Comparison of ENCODE assay signal across 19 cellular contexts in the genomic region with DNA sequence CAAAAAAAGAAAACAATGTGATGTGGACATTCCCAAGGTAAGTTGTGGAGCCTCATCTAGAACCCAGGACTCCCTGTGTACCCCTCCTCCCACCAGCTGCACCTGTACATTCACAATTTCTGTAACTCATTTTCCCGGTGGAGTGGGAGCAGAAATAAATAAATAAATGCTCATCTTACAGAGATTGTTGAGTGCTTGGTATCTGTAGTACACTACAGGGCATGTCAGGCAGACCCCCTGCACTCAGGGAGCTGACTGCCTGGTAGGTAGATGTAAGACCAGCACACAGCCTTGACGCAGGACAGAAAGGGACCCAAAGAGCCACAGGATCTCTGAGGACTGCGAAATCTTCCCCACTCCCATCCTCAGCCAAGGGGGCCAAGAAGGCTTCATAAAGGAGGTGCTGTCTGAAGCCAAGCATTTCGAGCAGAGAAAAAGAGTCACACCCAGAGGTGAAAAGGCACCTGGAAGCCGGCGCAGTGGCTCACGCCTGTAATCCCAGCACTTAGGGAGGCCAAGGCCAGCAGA. TPM values are rescaled to one million over a fixed set of nuclear protein-coding genes. Genes with fewer than 3 reads are reported as not detected.
A peak's percentile ranks its signal among the peaks of the same experiment; 100 is the strongest.
DNase-seq lines count a peak whose midpoint lies in the region; ATAC-seq and TF ChIP-seq lines count a peak whose summit lies in the region.
"Had no signal": no experiment of that assay in that cellular context is flagged by ENCODE, and none has a peak within 500 bp of the region (broad histone marks: within the 10 kb centered on the region; RNA-seq: fewer than 3 reads in every experiment).

No MANE protein-coding gene starts in this region.

- TF ChIP-seq CTCF in left ventricle myocardium inferior (IDR thresholded peaks at IDR 0.05; ENCODE audit: borderline replicate concordance): no peak
- TF ChIP-seq CTCF in VCaP (conservative IDR thresholded peaks at IDR 0.05): no peak
- TF ChIP-seq CTCF in uterus (IDR thresholded peaks at IDR 0.05): no peak
- TF ChIP-seq CTCF in PC-3 (conservative IDR thresholded peaks at IDR 0.05; ENCODE audit: low read depth, low read length): no peak

- intact Hi-C loops in left ventricle myocardium inferior (cut with micrococcal nuclease): no loop called here
- intact Hi-C loops in Right ventricle myocardium inferior (cut with DNase I): no loop called here
- intact Hi-C loops in uterus (cut with DNase I; ENCODE audit: low total_unique reads): no loop called here
- intact Hi-C loops in PC-3 (cut with micrococcal nuclease): no loop called here

- H3K9me2 ChIP-seq in PC-3 (replicated peaks; ENCODE audit: low read length): no peaks in the 10 kb centered on the region

- peaks cover 14% of the 10 kb centered on the region for H3K79me2 ChIP-seq in PC-3 (ENCODE audit: low read length)

- BruUV-seq in PC-3 (replicated peaks; lab: Mats Ljungman, UMichigan): no TSS peak

- no peak overlapping the region for H3K9ac ChIP-seq in PC-3 (ENCODE audit: low read length)
- H3K9ac ChIP-seq: BLaER1 treated with 17β-estradiol and CSF1 and Interleukin-3, amounts not matched to agents 10 nM and 100 nM had no signal

- H3K27me3 Mint-ChIP-seq in activated T-helper 17 cell treated with anti-CD3 and anti-CD28 coated beads, Interleukin-2, amount 50 U/mL, for 72 hours: no peaks in the 10 kb centered on the region
- H3K27me3 Mint-ChIP-seq: activated CD4-positive, alpha-beta T cell treated with anti-CD3 and anti-CD28 coated beads for 36 hours; stimulated activated naive CD8-positive, alpha-beta T cell treated with anti-CD3 and anti-CD28 coated beads, Interleukin-15, Interleukin-2, amounts not matched to agents 100 ng/mL and 50 ng/mL, for 24 hours had no signal

- POLR2A ChIA-PET in PC-3 (lab: Charles Lee; ENCODE audit: unreplicated experiment): no interaction called here

- H3K4me1 ChIP-seq in left ventricle myocardium inferior (peaks cover 56% of the 10 kb centered on the region), uterus (peaks cover 0 to 10% of the 10 kb centered on the region in 2 donors), PC-3 (ENCODE audit: insufficient read depth, low read length) (0 out of 2 replicates have a peak, but pooled peaks cover 3% of the 10 kb centered on the region)

- no peak overlapping the region for H3K4me3 ChIP-seq in left ventricle myocardium inferior
- H3K4me3 ChIP-seq in uterus: no peak overlapping the region
- H3K4me3 ChIP-seq in PC-3 (ENCODE audit: low read length): no peak overlapping the region
- H3K4me3 ChIP-seq: BLaER1 treated with 17β-estradiol and CSF1 and Interleukin-3, amounts not matched to agents 10 nM and 100 nM; heart right ventricle; PC-9; skin epidermis had no signal

- TF ChIP-seq POLR2A in uterus (IDR thresholded peaks at IDR 0.05) (no peak), GM18505 (IDR thresholded peaks at IDR 0.05; ENCODE audit: borderline replicate concordance, extremely low read depth, insufficient read depth, insufficient read length) (no peak)

- no peak for DNase-seq in left ventricle myocardium inferior
- DNase-seq in Right ventricle myocardium inferior (ENCODE audit: missing footprints): no peak
- DNase-seq in islet precursor cell: peak; percentile 61
- no peak for DNase-seq in uterus
- DNase-seq in PC-3: no peak

- no peak overlapping the region for H3K4me2 ChIP-seq in PC-3 (ENCODE audit: low read length)
- H3K4me2 ChIP-seq: PC-9 had no signal

- no peaks in the 10 kb centered on the region for H3K9me3 Mint-ChIP-seq in activated T-helper 17 cell treated with anti-CD3 and anti-CD28 coated beads, Interleukin-2, amount 50 U/mL, for 72 hours
- H3K9me3 Mint-ChIP-seq: nephron; stimulated activated naive CD8-positive, alpha-beta T cell treated with anti-CD3 and anti-CD28 coated beads, Interleukin-15, Interleukin-2, amounts not matched to agents 100 ng/mL and 50 ng/mL, for 24 hours had no signal

- peaks cover 22% of the 10 kb centered on the region for H4K20me1 ChIP-seq in PC-3 (ENCODE audit: low read length)

- H3K27ac ChIP-seq in left ventricle myocardium inferior (replicated peaks): peak overlapping the region; percentile 71
- H3K27ac ChIP-seq in VCaP: peak overlapping the region; percentile 13; the same call in 1 of the 2 replicates
- peak overlapping the region; percentile 52 to 84 for H3K27ac ChIP-seq in uterus
- no peak overlapping the region for H3K27ac ChIP-seq in PC-3 (ENCODE audit: low read length)
- H3K27ac ChIP-seq: heart right ventricle, PC-9 had no signal

- no peaks in the 10 kb centered on the region for H3K9me3 ChIP-seq in left ventricle myocardium inferior (replicated peaks)
- no peaks in the 10 kb centered on the region for H3K9me3 ChIP-seq in uterus
- no peaks in the 10 kb centered on the region for H3K9me3 ChIP-seq in PC-3 (ENCODE audit: low read length)
- H3K9me3 ChIP-seq: BLaER1 treated with 17β-estradiol and CSF1 and Interleukin-3, amounts not matched to agents 10 nM and 100 nM; heart right ventricle had no signal

- no peak overlapping the region for H2AFZ ChIP-seq in PC-3 (ENCODE audit: low read length)
- H2AFZ ChIP-seq: PC-9 had no signal

- H3K36me3 ChIP-seq in left ventricle myocardium inferior: peaks cover 53% of the 10 kb centered on the region
- H3K36me3 ChIP-seq in uterus: no peaks in the 10 kb centered on the region
- peaks cover 23% of the 10 kb centered on the region for H3K36me3 ChIP-seq in PC-3 (ENCODE audit: low read depth, low read length)

- no peaks in the 10 kb centered on the region for H3K27me3 ChIP-seq in left ventricle myocardium inferior (ENCODE audit: low read depth)
- no peaks in the 10 kb centered on the region for H3K27me3 ChIP-seq in uterus
- H3K27me3 ChIP-seq in PC-3 (ENCODE audit: low read length): no peaks in the 10 kb centered on the region
- H3K27me3 ChIP-seq: BLaER1 treated with 17β-estradiol and CSF1 and Interleukin-3, amounts not matched to agents 10 nM and 100 nM; heart right ventricle had no signal

- peaks cover 29% of the 10 kb centered on the region for H3F3A ChIP-seq in PC-3 (ENCODE audit: low read length, unreplicated experiment)

- H3K27ac Mint-ChIP-seq in activated T-helper 17 cell treated with anti-CD3 and anti-CD28 coated beads, Interleukin-2, amount 50 U/mL, for 72 hours: no peak overlapping the region
- H3K27ac Mint-ChIP-seq: activated CD4-positive, alpha-beta T cell treated with anti-CD3 and anti-CD28 coated beads for 36 hours had no signal

- H3K4me3 Mint-ChIP-seq in activated T-helper 17 cell treated with anti-CD3 and anti-CD28 coated beads, Interleukin-2, amount 50 U/mL, for 72 hours: no peak overlapping the region
- H3K4me3 Mint-ChIP-seq: activated CD4-positive, alpha-beta T cell treated with anti-CD3 and anti-CD28 coated beads for 36 hours; stimulated activated naive CD8-positive, alpha-beta T cell treated with anti-CD3 and anti-CD28 coated beads, Interleukin-15, Interleukin-2, amounts not matched to agents 100 ng/mL and 50 ng/mL, for 24 hours had no signal

- ATAC-seq in Right ventricle myocardium inferior: no peak
- no peak for ATAC-seq in PC-3
- ATAC-seq in GM18505 (IDR thresholded peaks at IDR 0.05; ENCODE audit: unreplicated experiment): no peak
- no peak for ATAC-seq in activated T-helper 17 cell treated with anti-CD3 and anti-CD28 coated beads, Interleukin-2, amount 50 U/mL, for 72 hours (replicated peaks)

- CTCF ChIA-PET in PC-3 (lab: Charles Lee): interaction anchor here (0.6 to 1.2 kb wide), 2 partner anchors 16 to 23 kb away, joined by 3 to 4 read pairs; no protein-coding TSS in a partner anchor

- H3K36me3 Mint-ChIP-seq in activated T-helper 17 cell treated with anti-CD3 and anti-CD28 coated beads, Interleukin-2, amount 50 U/mL, for 72 hours (ENCODE audit: low read depth): peaks cover 60% of the 10 kb centered on the region

- H3K4me1 Mint-ChIP-seq in activated T-helper 17 cell treated with anti-CD3 and anti-CD28 coated beads, Interleukin-2, amount 50 U/mL, for 72 hours: peaks cover 13% of the 10 kb centered on the region

RNA-seq across cellular contexts. Expression of gene EIF1, which starts 6.5 kb away (rescaled TPM):
- 1,125 TPM for total RNA-seq in left ventricle myocardium inferior
- 1,166 TPM for total RNA-seq in Right ventricle myocardium inferior
- total RNA-seq in uterus: 100 to 1,000 TPM in 3 of 4 donors, 10 to 100 TPM in 1; 83.5 to 796 (median 199) TPM
- 88.7 and 95.9 TPM in 2 replicates for total RNA-seq in PC-3 (2014; rRNA removed)
- total RNA-seq in activated T-helper 17 cell treated with anti-CD3 and anti-CD28 coated beads, Interleukin-2, amount 50 U/mL, for 72 hours: 100 to 1,000 TPM; 925 to 935 TPM

RNA-seq across cellular contexts. Expression of gene GAST, which starts 16.9 kb away (rescaled TPM):
- not detected for total RNA-seq in left ventricle myocardium inferior
- total RNA-seq in Right ventricle myocardium inferior: not detected
- total RNA-seq in uterus: not detected
- total RNA-seq in PC-3 (2014; rRNA removed): not detected in 2 replicates
- total RNA-seq in activated T-helper 17 cell treated with anti-CD3 and anti-CD28 coated beads, Interleukin-2, amount 50 U/mL, for 72 hours: not detected
- total RNA-seq: activated CD4-positive, alpha-beta T cell treated with anti-CD3 and anti-CD28 coated beads for 36 hours; epithelial cell of proximal tubule; heart right ventricle; left cardiac atrium; LHCN-M2; T-helper 1 cell treated with Interleukin-12 subunit alpha and Interleukin-12 subunit beta and Interleukin-4 antibody, amounts not matched to agents 30 ng/mL and 1 ng/mL, for 36 hours had no signal

RNA-seq across cellular contexts. Expression of gene HAP1, which starts 39.2 kb away (rescaled TPM):
- 0.14 TPM for total RNA-seq in left ventricle myocardium inferior
- total RNA-seq in Right ventricle myocardium inferior: 0.14 TPM
- 1 to 10 TPM in 1 of 4 donors, not detected in 3; 2.2 TPM for total RNA-seq in uterus
- total RNA-seq in PC-3 (2014; rRNA removed): 1.2 and 1.4 TPM in 2 replicates
- total RNA-seq in activated T-helper 17 cell treated with anti-CD3 and anti-CD28 coated beads, Interleukin-2, amount 50 U/mL, for 72 hours: under 1 TPM; 0.13 to 0.15 TPM
- total RNA-seq: activated CD4-positive, alpha-beta T cell treated with anti-CD3 and anti-CD28 coated beads for 36 hours; left cardiac atrium; LHCN-M2 had no signal
